In the genomic region with DNA sequence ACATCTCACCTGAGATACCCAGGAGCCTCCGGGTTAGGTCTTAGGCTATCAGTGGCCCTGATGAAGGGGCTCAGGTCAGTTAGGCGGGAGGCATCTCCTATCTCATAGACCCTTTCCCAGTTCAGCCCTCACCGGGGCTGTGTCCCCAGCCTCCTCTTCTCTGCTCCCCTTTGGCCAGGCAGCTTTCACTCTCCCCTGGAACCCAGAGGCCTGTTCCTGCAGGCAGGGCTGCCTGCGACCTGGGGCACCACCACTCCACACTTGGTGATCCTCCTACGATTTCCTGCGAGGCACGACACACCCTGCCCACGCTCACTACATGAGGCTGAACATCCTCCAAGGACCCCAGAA, we compare ENCODE assay signal across 23 cellular contexts.
"Had no signal": no experiment of that assay in that cellular context is flagged by ENCODE, and none has a peak within 500 bp of the region (broad histone marks: within the 10 kb centered on the region; RNA-seq: fewer than 3 reads in every experiment).

No MANE protein-coding gene starts in this region.

- H3K27ac ChIP-seq: breast epithelium, epithelial cell of prostate, lower lobe of right lung, tibial nerve, vagina had no signal

- H3K4me3 ChIP-seq: breast epithelium, lower lobe of right lung, mucosa of descending colon, tibial nerve, vagina had no signal

- H3K27me3 ChIP-seq: breast epithelium, tibial nerve, vagina had no signal

- DNase-seq: activated CD4-positive, alpha-beta memory T cell treated with anti-CD3 and anti-CD28 coated beads for 36 hours; activated CD4-positive, alpha-beta T cell treated with anti-CD3 and anti-CD28 coated beads for 36 hours; activated gamma-delta T cell treated with Interleukin-2 at 50 U/mL for 16 hours; activated T-cell treated with anti-CD3 and anti-CD28 coated beads, Interleukin-2, amount 50 U/mL, for 4 hours; amniotic stem cell; cerebellar nuclear complex; effector memory CD4-positive, alpha-beta T cell; foreskin melanocyte; left cardiac atrium; lower lobe of right lung; mucosa of descending colon; naive thymus-derived CD4-positive, alpha-beta T cell; posterior cingulate gyrus; stimulated activated CD4-positive, alpha-beta T cell treated with anti-CD3 and anti-CD28 coated beads, Interleukin-4, amount 100 ng/mL, for 24 hours; stimulated activated naive CD4-positive, alpha-beta T cell treated with Interleukin-2 at 50 U/mL for 16 hours; substantia nigra had no signal

- H3K27ac Mint-ChIP-seq: activated CD4-positive, alpha-beta memory T cell treated with anti-CD3 and anti-CD28 coated beads for 36 hours; activated CD4-positive, alpha-beta T cell treated with anti-CD3 and anti-CD28 coated beads for 36 hours; activated naive CD8-positive, alpha-beta T cell; dendritic cell treated with granulocyte-macrophage colony-stimulating factor and Interleukin-4, amounts not matched to agents 40 ng/mL and 50 ng/mL, for 4 days; naive thymus-derived CD4-positive, alpha-beta T cell; T-helper 1 cell treated with Interleukin-12 subunit alpha and Interleukin-12 subunit beta and Interleukin-4 antibody, amounts not matched to agents 30 μg/mL and 1 μg/mL, for 36 hours had no signal

- H3K36me3 ChIP-seq: breast epithelium, lower lobe of right lung, vagina had no signal

- H3K9me3 Mint-ChIP-seq: activated CD4-positive, alpha-beta memory T cell treated with anti-CD3 and anti-CD28 coated beads for 36 hours; activated T-cell treated with anti-CD3 and anti-CD28 coated beads, Interleukin-2, amount 50 U/mL, for 4 hours; dendritic cell treated with granulocyte-macrophage colony-stimulating factor and Interleukin-4, amounts not matched to agents 40 ng/mL and 50 ng/mL, for 4 days; naive thymus-derived CD4-positive, alpha-beta T cell; T-helper 1 cell treated with Interleukin-12 subunit alpha and Interleukin-12 subunit beta and Interleukin-4 antibody, amounts not matched to agents 30 μg/mL and 1 μg/mL, for 36 hours had no signal

- H3K4me1 ChIP-seq: breast epithelium, lower lobe of right lung, vagina had no signal

- H3K9me3 ChIP-seq: breast epithelium, lower lobe of right lung, mucosa of descending colon, tibial nerve, vagina had no signal

- H3K4me1 Mint-ChIP-seq: activated CD4-positive, alpha-beta T cell treated with anti-CD3 and anti-CD28 coated beads for 36 hours; naive thymus-derived CD4-positive, alpha-beta T cell had no signal

- H3K4me3 Mint-ChIP-seq: activated CD4-positive, alpha-beta memory T cell treated with anti-CD3 and anti-CD28 coated beads for 36 hours; activated CD4-positive, alpha-beta T cell treated with anti-CD3 and anti-CD28 coated beads for 36 hours; activated naive CD8-positive, alpha-beta T cell; activated T-cell treated with anti-CD3 and anti-CD28 coated beads, Interleukin-2, amount 50 U/mL, for 4 hours; dendritic cell treated with granulocyte-macrophage colony-stimulating factor and Interleukin-4, amounts not matched to agents 40 ng/mL and 50 ng/mL, for 4 days; naive thymus-derived CD4-positive, alpha-beta T cell; T-helper 1 cell treated with Interleukin-12 subunit alpha and Interleukin-12 subunit beta and Interleukin-4 antibody, amounts not matched to agents 30 μg/mL and 1 μg/mL, for 36 hours had no signal

- H3K36me3 Mint-ChIP-seq: activated CD4-positive, alpha-beta memory T cell treated with anti-CD3 and anti-CD28 coated beads for 36 hours had no signal

- ATAC-seq: activated CD4-positive, alpha-beta T cell treated with anti-CD3 and anti-CD28 coated beads for 36 hours; activated T-cell treated with anti-CD3 and anti-CD28 coated beads, Interleukin-2, amount 50 U/mL, for 4 hours; left cardiac atrium; mucosa of descending colon; naive thymus-derived CD4-positive, alpha-beta T cell had no signal

- H3K27me3 Mint-ChIP-seq: activated CD4-positive, alpha-beta memory T cell treated with anti-CD3 and anti-CD28 coated beads for 36 hours; activated CD4-positive, alpha-beta T cell treated with anti-CD3 and anti-CD28 coated beads for 36 hours; activated naive CD8-positive, alpha-beta T cell; dendritic cell treated with granulocyte-macrophage colony-stimulating factor and Interleukin-4, amounts not matched to agents 40 ng/mL and 50 ng/mL, for 4 days had no signal
